In genomic region chr4:76504613-76505465, GRCh38 we compare ENCODE assay signal across 8 cellular contexts.
DNase-seq lines count a peak whose midpoint lies in the region; ATAC-seq and TF ChIP-seq lines count a peak whose summit lies in the region.

No MANE protein-coding gene starts in this region.

- POLR2A ChIA-PET in BJ (lab: Charles Lee): interaction anchor here (0.5 to 0.7 kb wide), 2 partner anchors 249 to 487 kb away, joined by 3 read pairs; no protein-coding TSS in a partner anchor

- peak; percentile 65 for TF ChIP-seq CTCF in BJ (IDR thresholded peaks at IDR 0.05; ENCODE audit: insufficient read depth, low read depth, low read length)

- CTCF ChIA-PET in BJ (lab: Yijun Ruan, JAX): interaction anchor here (0.6 to 3.3 kb wide), 29 partner anchors 10 to 693 kb away, joined by 3 to 77 read pairs (median 4); partner anchors contain the start of gene SHROOM3

- H3K4me3 ChIP-seq in BJ (ENCODE audit: low read depth, low read length): no peak overlapping the region

- DNase-seq in BJ (ENCODE audit: low read depth): no peak
- peak; percentile 54 for DNase-seq in NCI-H460 (ENCODE audit: extremely low read depth, low read depth)
- DNase-seq in central memory CD4-positive, alpha-beta T cell: peak; percentile 3
- peak; percentile 55 to 70 for DNase-seq in lung microvascular endothelial cell (ENCODE audit: low read depth in 2 of 2)
- no peak for DNase-seq in cerebellar nuclear complex (lab: John Stamatoyannopoulos, UW)
- DNase-seq in foreskin melanocyte: no peak

- H3K36me3 ChIP-seq in BJ (ENCODE audit: control insufficient read depth, insufficient read depth, low read length): no peaks in the 10 kb centered on the region

- ATAC-seq in GM18498 (IDR thresholded peaks at IDR 0.05; ENCODE audit: unreplicated experiment): peak; percentile 46
- ATAC-seq in HG02970 (IDR thresholded peaks at IDR 0.05; ENCODE audit: low FRiP score, unreplicated experiment): no peak

- H3K27me3 ChIP-seq in BJ (ENCODE audit: control insufficient read depth, insufficient read depth, low read length): 0 out of 2 replicates have a peak, but pooled peaks cover 2% of the 10 kb centered on the region

Comparison
In these comparisons a context has a peak if more than half of its experiments do, and no peak if none do; other contexts are left out.
1. DNase-seq: peak in NCI-H460 (single experiment), central memory CD4-positive, alpha-beta T cell (single experiment) and lung microvascular endothelial cell (2 of 2); none in BJ (single experiment), cerebellar nuclear complex (0 of 2) and foreskin melanocyte (single experiment).